ENCODE assay signal across 13 cellular contexts in the genomic region with DNA sequence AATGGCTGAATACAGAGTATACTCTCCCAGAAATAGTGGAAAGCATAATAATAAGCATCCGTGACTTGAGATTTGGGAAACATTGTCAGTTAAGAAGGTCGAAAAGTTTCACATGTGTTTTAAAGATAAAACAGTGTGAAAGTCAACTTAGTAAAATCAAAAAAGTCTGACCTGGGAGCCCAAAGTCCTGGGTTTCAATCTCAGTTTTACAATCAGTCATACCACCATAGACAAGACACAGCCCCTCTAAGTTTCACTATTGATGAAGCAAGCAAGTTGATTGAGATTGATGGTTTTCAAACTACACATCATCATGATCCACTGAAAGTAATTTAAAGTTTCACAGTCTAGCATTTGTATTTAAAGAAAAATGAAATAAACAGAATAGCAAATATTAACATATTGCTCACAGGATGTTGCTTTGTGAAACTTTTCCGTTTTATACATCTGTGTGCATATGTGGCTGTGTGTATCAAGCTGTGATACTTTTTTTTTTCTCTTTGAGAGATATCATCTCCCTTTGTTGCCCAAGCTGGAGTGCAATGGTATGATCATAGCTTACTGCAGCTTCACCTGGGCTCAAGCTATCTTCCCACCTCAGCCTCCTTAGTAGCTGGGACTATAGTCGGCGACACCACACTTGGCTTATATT.
DNase-seq lines count a peak whose midpoint lies in the region; ATAC-seq and TF ChIP-seq lines count a peak whose summit lies in the region.
"Had no signal": no experiment of that assay in that cellular context is flagged by ENCODE, and none has a peak within 500 bp of the region (broad histone marks: within the 10 kb centered on the region; RNA-seq: fewer than 3 reads in every experiment).

No MANE protein-coding gene starts in this region.

- H3K36me3 ChIP-seq in right atrium auricular region, result peaks cover 29% of the 10 kb centered on the region

- H3K4me3 ChIP-seq in right atrium auricular region, result no peak overlapping the region
- H3K4me3 ChIP-seq: coronary artery, hepatocyte had no signal

- peak; percentile 40 for DNase-seq in GM10266 (ENCODE audit: extremely low spot score)
- DNase-seq in SIG-M5 (lab: John Stamatoyannopoulos, UW), result no peak
- no peak for DNase-seq in right atrium auricular region (ENCODE audit: low spot score)
- no peak for DNase-seq in RPMI8226
- no peak for DNase-seq in NCI-H1092 (lab: John Stamatoyannopoulos, UW)
- DNase-seq: COR-L47, HCEC 1CT, NCI-H1092 treated with DMSO at 0.1 percent for 48 hours had no signal

- ATAC-seq in GM19043 (IDR thresholded peaks at IDR 0.05; ENCODE audit: low read depth, unreplicated experiment), result peak; percentile 91
- peak; percentile 93 for ATAC-seq in HG02763 (IDR thresholded peaks at IDR 0.05; ENCODE audit: unreplicated experiment)
- peak; percentile 92 for ATAC-seq in HG03565 (IDR thresholded peaks at IDR 0.05; ENCODE audit: unreplicated experiment)

- H3K27ac ChIP-seq in right atrium auricular region, result no peak overlapping the region
- H3K27ac ChIP-seq: coronary artery, hepatocyte had no signal

- no peaks in the 10 kb centered on the region for H3K9me3 ChIP-seq in right atrium auricular region

- no peaks in the 10 kb centered on the region for H3K27me3 ChIP-seq in right atrium auricular region
- H3K27me3 ChIP-seq: hepatocyte had no signal

- TF ChIP-seq CTCF in GM10266 (IDR thresholded peaks at IDR 0.05; ENCODE audit: control insufficient read depth, insufficient read depth, low read depth, missing control alignments) (no peak), right atrium auricular region (IDR thresholded peaks at IDR 0.05) (no peak)

- no peaks in the 10 kb centered on the region for H3K4me1 ChIP-seq in right atrium auricular region
